20 cellular contexts compared by ENCODE assay signal in genomic region chr5:122743231-122743630, GRCh38. TPM values are rescaled to one million over a fixed set of nuclear protein-coding genes. Genes with fewer than 3 reads are reported as not detected.
DNase-seq lines count a peak whose midpoint lies in the region; ATAC-seq, FAIRE-seq and TF ChIP-seq lines count a peak whose summit lies in the region.
"Had no signal": no experiment of that assay in that cellular context is flagged by ENCODE, and none has a peak within 500 bp of the region (broad histone marks: within the 10 kb centered on the region; RNA-seq: fewer than 3 reads in every experiment).

No MANE protein-coding gene starts in this region.

- no peak overlapping the region for H3K4me2 ChIP-seq in keratinocyte (ENCODE audit: control insufficient read depth, extremely low read depth, insufficient read depth, low read depth, low read length)
- no peak overlapping the region for H3K4me2 ChIP-seq in neural progenitor cell
- H3K4me2 ChIP-seq: BLaER1 treated with 17β-estradiol and CSF1 and Interleukin-3, amounts not matched to agents 10 nM and 100 nM had no signal

- H3K4me3 ChIP-seq in keratinocyte (ENCODE audit: control insufficient read depth in 2 of 3, extremely low read depth in 1 of 3, insufficient read depth in 2 of 3, low read depth in 1 of 3, low read length in 3 of 3) (no peak overlapping the region), neural progenitor cell (no peak overlapping the region)
- H3K4me3 ChIP-seq: BLaER1 treated with 17β-estradiol and CSF1 and Interleukin-3, amounts not matched to agents 10 nM and 100 nM; GM12878; GM23248 had no signal

- TF ChIP-seq CTCF in keratinocyte (optimal IDR thresholded peaks at IDR 0.05 in 1 of 3, IDR thresholded peaks at IDR 0.05 in 1 of 3, conservative IDR thresholded peaks at IDR 0.05 in 1 of 3; ENCODE audit: extremely low read depth in 1 of 3, insufficient read depth in 2 of 3, low read length in 3 of 3): no peak
- no peak for TF ChIP-seq CTCF in neural progenitor cell (IDR thresholded peaks at IDR 0.05)
- no peak for TF ChIP-seq CTCF in RWPE1 (conservative IDR thresholded peaks at IDR 0.05; ENCODE audit: low read depth)

- H3K9me3 Mint-ChIP-seq in neural progenitor cell: no peaks in the 10 kb centered on the region
- H3K9me3 Mint-ChIP-seq: CD8-positive, alpha-beta T cell; HFFc6 had no signal

- H3K4me1 ChIP-seq in keratinocyte (ENCODE audit: control insufficient read depth, extremely low read depth, insufficient read depth, low read length): peaks cover 14% of the 10 kb centered on the region
- H3K4me1 ChIP-seq in neural progenitor cell: no peaks in the 10 kb centered on the region

- H3K9me3 ChIP-seq in keratinocyte (ENCODE audit: control insufficient read depth, low read depth, low read length) (no peaks in the 10 kb centered on the region), neural progenitor cell (ENCODE audit: low read depth) (no peaks in the 10 kb centered on the region)

- no peak overlapping the region for H3K27ac Mint-ChIP-seq in neural progenitor cell
- H3K27ac Mint-ChIP-seq: B cell; CD8-positive, alpha-beta T cell; HFFc6 had no signal

- H3K4me3 Mint-ChIP-seq in neural progenitor cell: no peak overlapping the region
- H3K4me3 Mint-ChIP-seq: B cell; CD8-positive, alpha-beta T cell; HFFc6 had no signal

- DNase-seq in ELF-1 (ENCODE audit: low read depth, low spot score) (peak; percentile 32), NCI-H69 (lab: John Stamatoyannopoulos, UW) (peak; percentile 18), keratinocyte (ENCODE audit: low read depth, low spot score) (no peak), neural progenitor cell (ENCODE audit: low spot score) (no peak), NAMALWA (ENCODE audit: low spot score) (no peak), RWPE1 (ENCODE audit: low spot score) (no peak)
- DNase-seq: 8988T; Calu3; CD8-positive, alpha-beta T cell; DMS79 treated with DMSO at 0.1 percent for 48 hours; GM23248; HCEC 1CT; HFFc6 had no signal

- H3K36me3 ChIP-seq in keratinocyte (ENCODE audit: control insufficient read depth in 2 of 2, extremely low read depth in 1 of 2, insufficient read depth in 2 of 2, low read length in 2 of 2) (no peaks in the 10 kb centered on the region), neural progenitor cell (no peaks in the 10 kb centered on the region)
- H3K36me3 ChIP-seq: BLaER1 treated with 17β-estradiol and CSF1 and Interleukin-3, amounts not matched to agents 10 nM and 100 nM had no signal

- CTCF ChIA-PET in RWPE1 (lab: Yijun Ruan, JAX): interaction anchor here (0.7 kb wide), 1 partner anchor 198 kb away, joined by 5 read pairs; no protein-coding TSS in a partner anchor

- H3K79me2 ChIP-seq in keratinocyte (ENCODE audit: control insufficient read depth, insufficient read depth, low read length): no peaks in the 10 kb centered on the region
- H3K79me2 ChIP-seq in neural progenitor cell (ENCODE audit: low read depth): no peaks in the 10 kb centered on the region

- H3K27me3 ChIP-seq in keratinocyte (ENCODE audit: control insufficient read depth, extremely low read depth, insufficient read depth, low read length): no peaks in the 10 kb centered on the region
- H3K27me3 ChIP-seq in neural progenitor cell: no peaks in the 10 kb centered on the region
- H3K27me3 ChIP-seq: BLaER1 treated with 17β-estradiol and CSF1 and Interleukin-3, amounts not matched to agents 10 nM and 100 nM had no signal

- ATAC-seq in GM21529 (IDR thresholded peaks at IDR 0.05; ENCODE audit: unreplicated experiment): no peak
- ATAC-seq in HG02884 (IDR thresholded peaks at IDR 0.05; ENCODE audit: unreplicated experiment): no peak
- ATAC-seq: CD8-positive, alpha-beta T cell; GM12878; HepG2 had no signal

- H3K4me1 Mint-ChIP-seq in neural progenitor cell: no peaks in the 10 kb centered on the region

- H3K36me3 Mint-ChIP-seq in neural progenitor cell: no peaks in the 10 kb centered on the region
- H3K36me3 Mint-ChIP-seq: CD8-positive, alpha-beta T cell had no signal

- no peaks in the 10 kb centered on the region for H3K9me1 ChIP-seq in keratinocyte (ENCODE audit: control insufficient read depth, extremely low read depth, insufficient read depth, low read length)

- H2AFZ ChIP-seq in keratinocyte (ENCODE audit: control insufficient read depth, low read length): no peak overlapping the region
- H2AFZ ChIP-seq in neural progenitor cell (replicated peaks): peak overlapping the region; percentile 65
- H2AFZ ChIP-seq: GM23248 had no signal

- H3K27me3 Mint-ChIP-seq in neural progenitor cell (ENCODE audit: insufficient read depth, low read depth): peaks cover 2% of the 10 kb centered on the region
- H3K27me3 Mint-ChIP-seq: B cell had no signal

- peak; percentile 55 for FAIRE-seq in keratinocyte (lab: Jason Lieb, UNC)
- FAIRE-seq: GM12878, H54, HepG2 had no signal

- H3K27ac ChIP-seq in keratinocyte (ENCODE audit: control insufficient read depth, insufficient read depth, low read length) (no peak overlapping the region), neural progenitor cell (no peak overlapping the region), RWPE1 (no peak overlapping the region)
- H3K27ac ChIP-seq: BLaER1 treated with 17β-estradiol and CSF1 and Interleukin-3, amounts not matched to agents 10 nM and 100 nM; GM23248 had no signal

- POLR2A ChIA-PET in RWPE1 (lab: Yijun Ruan, JAX; ENCODE audit: low non-redundant PET): no interaction called here

- H3K9ac ChIP-seq in keratinocyte (ENCODE audit: control insufficient read depth, extremely low read depth, insufficient read depth, low read length): no peak overlapping the region
- H3K9ac ChIP-seq in neural progenitor cell: no peak overlapping the region
- H3K9ac ChIP-seq: BLaER1 treated with 17β-estradiol and CSF1 and Interleukin-3, amounts not matched to agents 10 nM and 100 nM; GM23248 had no signal

- dilution Hi-C loops in keratinocyte (cut with MboI; ENCODE audit: extremely low pct_ligation_motif_present, low sequenced_read_pairs): no loop called here

- no peaks in the 10 kb centered on the region for H3F3A ChIP-seq in neural progenitor cell (ENCODE audit: low read depth)

- H4K20me1 ChIP-seq in keratinocyte (ENCODE audit: control insufficient read depth, extremely low read depth, insufficient read depth, low read length) (no peaks in the 10 kb centered on the region), neural progenitor cell (ENCODE audit: low read depth) (no peaks in the 10 kb centered on the region)
- H4K20me1 ChIP-seq: BLaER1 treated with 17β-estradiol and CSF1 and Interleukin-3, amounts not matched to agents 10 nM and 100 nM had no signal

RNA-seq across cellular contexts. Expression of gene SNX2, which starts 31.6 kb away (rescaled TPM):
- polyA plus RNA-seq in keratinocyte: 44.8 to 87.8 TPM (median 81.5 TPM) in 3 replicates
- 49.5 TPM for polyA plus RNA-seq in keratinocyte (2011; ENCODE audit: low read depth)
- 59.0 and 96.6 TPM in 2 replicates for polyA plus RNA-seq in keratinocyte (2011; cell fraction: cytosol; rRNA removed)
- 37.6 and 42.4 TPM in 2 replicates for polyA plus RNA-seq in keratinocyte (2011; cell fraction: nucleus; rRNA removed)
- polyA plus RNA-seq in keratinocyte (2012; ENCODE audit: low replicate concordance): 67.2 and 79.3 TPM in 2 replicates
- 30.1 to 65.1 TPM (median 53.6 TPM) in 3 replicates for polyA minus RNA-seq in keratinocyte
- polyA minus RNA-seq in keratinocyte (2011; cell fraction: cytosol; rRNA and poly(A)+ RNA removed): 72.1 TPM
- polyA minus RNA-seq in keratinocyte (2011; cell fraction: nucleus; rRNA and poly(A)+ RNA removed): 34.4 and 58.8 TPM in 2 replicates
- total RNA-seq in neural progenitor cell (ENCODE audit: low replicate concordance): 71.0 and 73.0 TPM in 2 replicates

Comparison
In these comparisons a context has a peak if more than half of its experiments do, and no peak if none do; other contexts are left out.
1. DNase-seq: peak in ELF-1 (single experiment) and NCI-H69 (single experiment); none in keratinocyte (single experiment), neural progenitor cell (single experiment), NAMALWA (single experiment) and RWPE1 (single experiment).